Comparison of ENCODE assay signal across 1 cellular context in the genomic region with DNA sequence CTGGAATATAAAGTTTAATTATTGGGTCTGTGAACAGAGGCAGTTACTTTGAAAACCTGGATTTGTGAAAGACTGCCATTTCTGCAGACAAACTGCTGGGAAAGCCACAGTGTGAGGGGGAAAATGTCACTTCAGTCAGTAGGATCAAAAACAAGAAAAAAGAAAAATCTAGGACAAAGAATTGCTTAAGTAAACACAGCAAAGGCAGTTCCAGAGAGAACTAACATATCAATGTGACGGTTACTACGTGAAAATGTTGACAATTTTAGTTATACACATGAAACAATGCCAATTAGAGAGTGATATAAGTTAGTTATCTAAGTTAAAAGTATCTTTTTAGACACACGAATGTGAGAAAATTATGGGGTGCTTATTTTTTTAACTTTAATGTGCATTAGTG.
TF ChIP-seq lines count a peak whose summit lies in the region.

No MANE protein-coding gene starts in this region.

TF ChIP-seq in GM23338, 12 proteins besides CTCF, POLR2A, EP300 and RAD21 (continued from another document):
- TF ChIP-seq, protein P1, sequence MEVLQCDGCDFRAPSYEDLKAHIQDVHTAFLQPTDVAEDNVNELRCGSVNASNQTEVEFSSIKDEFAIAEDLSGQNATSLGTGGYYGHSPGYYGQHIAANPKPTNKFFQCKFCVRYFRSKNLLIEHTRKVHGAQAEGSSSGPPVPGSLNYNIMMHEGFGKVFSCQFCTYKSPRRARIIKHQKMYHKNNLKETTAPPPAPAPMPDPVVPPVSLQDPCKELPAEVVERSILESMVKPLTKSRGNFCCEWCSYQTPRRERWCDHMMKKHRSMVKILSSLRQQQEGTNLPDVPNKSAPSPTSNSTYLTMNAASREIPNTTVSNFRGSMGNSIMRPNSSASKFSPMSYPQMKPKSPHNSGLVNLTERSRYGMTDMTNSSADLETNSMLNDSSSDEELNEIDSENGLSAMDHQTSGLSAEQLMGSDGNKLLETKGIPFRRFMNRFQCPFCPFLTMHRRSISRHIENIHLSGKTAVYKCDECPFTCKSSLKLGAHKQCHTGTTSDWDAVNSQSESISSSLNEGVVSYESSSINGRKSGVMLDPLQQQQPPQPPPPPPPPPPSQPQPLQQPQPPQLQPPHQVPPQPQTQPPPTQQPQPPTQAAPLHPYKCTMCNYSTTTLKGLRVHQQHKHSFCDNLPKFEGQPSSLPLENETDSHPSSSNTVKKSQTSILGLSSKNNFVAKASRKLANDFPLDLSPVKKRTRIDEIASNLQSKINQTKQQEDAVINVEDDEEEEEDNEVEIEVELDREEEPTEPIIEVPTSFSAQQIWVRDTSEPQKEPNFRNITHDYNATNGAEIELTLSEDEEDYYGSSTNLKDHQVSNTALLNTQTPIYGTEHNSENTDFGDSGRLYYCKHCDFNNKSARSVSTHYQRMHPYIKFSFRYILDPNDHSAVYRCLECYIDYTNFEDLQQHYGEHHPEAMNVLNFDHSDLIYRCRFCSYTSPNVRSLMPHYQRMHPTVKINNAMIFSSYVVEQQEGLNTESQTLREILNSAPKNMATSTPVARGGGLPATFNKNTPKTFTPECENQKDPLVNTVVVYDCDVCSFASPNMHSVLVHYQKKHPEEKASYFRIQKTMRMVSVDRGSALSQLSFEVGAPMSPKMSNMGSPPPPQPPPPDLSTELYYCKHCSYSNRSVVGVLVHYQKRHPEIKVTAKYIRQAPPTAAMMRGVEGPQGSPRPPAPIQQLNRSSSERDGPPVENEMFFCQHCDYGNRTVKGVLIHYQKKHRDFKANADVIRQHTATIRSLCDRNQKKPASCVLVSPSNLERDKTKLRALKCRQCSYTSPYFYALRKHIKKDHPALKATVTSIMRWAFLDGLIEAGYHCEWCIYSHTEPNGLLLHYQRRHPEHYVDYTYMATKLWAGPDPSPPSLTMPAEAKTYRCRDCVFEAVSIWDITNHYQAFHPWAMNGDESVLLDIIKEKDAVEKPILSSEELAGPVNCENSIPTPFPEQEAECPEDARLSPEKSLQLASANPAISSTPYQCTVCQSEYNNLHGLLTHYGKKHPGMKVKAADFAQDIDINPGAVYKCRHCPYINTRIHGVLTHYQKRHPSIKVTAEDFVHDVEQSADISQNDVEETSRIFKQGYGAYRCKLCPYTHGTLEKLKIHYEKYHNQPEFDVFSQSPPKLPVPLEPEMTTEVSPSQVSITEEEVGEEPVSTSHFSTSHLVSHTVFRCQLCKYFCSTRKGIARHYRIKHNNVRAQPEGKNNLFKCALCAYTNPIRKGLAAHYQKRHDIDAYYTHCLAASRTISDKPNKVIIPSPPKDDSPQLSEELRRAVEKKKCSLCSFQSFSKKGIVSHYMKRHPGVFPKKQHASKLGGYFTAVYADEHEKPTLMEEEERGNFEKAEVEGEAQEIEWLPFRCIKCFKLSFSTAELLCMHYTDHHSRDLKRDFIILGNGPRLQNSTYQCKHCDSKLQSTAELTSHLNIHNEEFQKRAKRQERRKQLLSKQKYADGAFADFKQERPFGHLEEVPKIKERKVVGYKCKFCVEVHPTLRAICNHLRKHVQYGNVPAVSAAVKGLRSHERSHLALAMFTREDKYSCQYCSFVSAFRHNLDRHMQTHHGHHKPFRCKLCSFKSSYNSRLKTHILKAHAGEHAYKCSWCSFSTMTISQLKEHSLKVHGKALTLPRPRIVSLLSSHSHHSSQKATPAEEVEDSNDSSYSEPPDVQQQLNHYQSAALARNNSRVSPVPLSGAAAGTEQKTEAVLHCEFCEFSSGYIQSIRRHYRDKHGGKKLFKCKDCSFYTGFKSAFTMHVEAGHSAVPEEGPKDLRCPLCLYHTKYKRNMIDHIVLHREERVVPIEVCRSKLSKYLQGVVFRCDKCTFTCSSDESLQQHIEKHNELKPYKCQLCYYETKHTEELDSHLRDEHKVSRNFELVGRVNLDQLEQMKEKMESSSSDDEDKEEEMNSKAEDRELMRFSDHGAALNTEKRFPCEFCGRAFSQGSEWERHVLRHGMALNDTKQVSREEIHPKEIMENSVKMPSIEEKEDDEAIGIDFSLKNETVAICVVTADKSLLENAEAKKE (CRISPR knock-in tag; IDR thresholded peaks at IDR 0.05) = no peak
- TF ChIP-seq ZNF331 (CRISPR knock-in tag; IDR thresholded peaks at IDR 0.05; ENCODE audit: low read depth) = no peak
- TF ChIP-seq CREB1 (CRISPR knock-in tag; IDR thresholded peaks at IDR 0.05; ENCODE audit: low read depth) = no peak
- no peak for TF ChIP-seq EZH2phosphoT487 (IDR thresholded peaks at IDR 0.05; ENCODE audit: unreplicated experiment)
- TF ChIP-seq, protein P2, sequence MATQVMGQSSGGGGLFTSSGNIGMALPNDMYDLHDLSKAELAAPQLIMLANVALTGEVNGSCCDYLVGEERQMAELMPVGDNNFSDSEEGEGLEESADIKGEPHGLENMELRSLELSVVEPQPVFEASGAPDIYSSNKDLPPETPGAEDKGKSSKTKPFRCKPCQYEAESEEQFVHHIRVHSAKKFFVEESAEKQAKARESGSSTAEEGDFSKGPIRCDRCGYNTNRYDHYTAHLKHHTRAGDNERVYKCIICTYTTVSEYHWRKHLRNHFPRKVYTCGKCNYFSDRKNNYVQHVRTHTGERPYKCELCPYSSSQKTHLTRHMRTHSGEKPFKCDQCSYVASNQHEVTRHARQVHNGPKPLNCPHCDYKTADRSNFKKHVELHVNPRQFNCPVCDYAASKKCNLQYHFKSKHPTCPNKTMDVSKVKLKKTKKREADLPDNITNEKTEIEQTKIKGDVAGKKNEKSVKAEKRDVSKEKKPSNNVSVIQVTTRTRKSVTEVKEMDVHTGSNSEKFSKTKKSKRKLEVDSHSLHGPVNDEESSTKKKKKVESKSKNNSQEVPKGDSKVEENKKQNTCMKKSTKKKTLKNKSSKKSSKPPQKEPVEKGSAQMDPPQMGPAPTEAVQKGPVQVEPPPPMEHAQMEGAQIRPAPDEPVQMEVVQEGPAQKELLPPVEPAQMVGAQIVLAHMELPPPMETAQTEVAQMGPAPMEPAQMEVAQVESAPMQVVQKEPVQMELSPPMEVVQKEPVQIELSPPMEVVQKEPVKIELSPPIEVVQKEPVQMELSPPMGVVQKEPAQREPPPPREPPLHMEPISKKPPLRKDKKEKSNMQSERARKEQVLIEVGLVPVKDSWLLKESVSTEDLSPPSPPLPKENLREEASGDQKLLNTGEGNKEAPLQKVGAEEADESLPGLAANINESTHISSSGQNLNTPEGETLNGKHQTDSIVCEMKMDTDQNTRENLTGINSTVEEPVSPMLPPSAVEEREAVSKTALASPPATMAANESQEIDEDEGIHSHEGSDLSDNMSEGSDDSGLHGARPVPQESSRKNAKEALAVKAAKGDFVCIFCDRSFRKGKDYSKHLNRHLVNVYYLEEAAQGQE (IDR thresholded peaks at IDR 0.05; ENCODE audit: unreplicated experiment) = no peak
- TF ChIP-seq ZNF114 (CRISPR knock-in tag; IDR thresholded peaks at IDR 0.05) = no peak
